ENCODE assay signal across 8 cellular contexts in genomic region chr14:39017096-39018016, GRCh38.
A peak's percentile ranks its signal among the peaks of the same experiment; 100 is the strongest.
DNase-seq lines count a peak whose midpoint lies in the region; TF ChIP-seq lines count a peak whose summit lies in the region.
"Not testable (repeated sequence)": the region's sequence is repeated elsewhere in the genome, so short reads cannot be mapped to it uniquely, and the experiment has no call there.

No MANE protein-coding gene starts in this region.

- intact Hi-C loops in stomach (cut with DNase I; ENCODE audit: low total_unique reads), result not testable (repeated sequence)

- TF ChIP-seq POLR2A in stomach (IDR thresholded peaks at IDR 0.05), result not testable (repeated sequence)

- H3K9me3 ChIP-seq in HUES48 (ENCODE audit: control insufficient read depth, insufficient read depth, low read length); ectodermal cell (ENCODE audit: control insufficient read depth, low read length); stomach: not testable (repeated sequence)

- H3K9ac ChIP-seq in HUES48 (ENCODE audit: low read depth, low read length), result peak overlapping the region; percentile 70; the same call in 1 of the 2 replicates

- H3K27me3 ChIP-seq in HUES48 (ENCODE audit: control insufficient read depth, insufficient read depth, low read length); ectodermal cell (ENCODE audit: control insufficient read depth, insufficient read depth, low read length, poor library complexity, severe bottlenecking); stomach: not testable (repeated sequence)

- H3K36me3 ChIP-seq in HUES48 (ENCODE audit: control insufficient read depth, insufficient read depth, low read length); ectodermal cell (ENCODE audit: control insufficient read depth, insufficient read depth, low read length); stomach: not testable (repeated sequence)

- TF ChIP-seq EP300 in stomach (IDR thresholded peaks at IDR 0.05), result not testable (repeated sequence)

- WGBS in ectodermal cell, 2 experiments, result 26 to 27% methylated on average over 32 of the region's 33 CpGs
- 49 to 76% (median 69%) methylated on average over 31 to 32 of the region's 33 CpGs for WGBS in stomach, 5 donors

- not testable (repeated sequence) for TF ChIP-seq CTCF in stomach (IDR thresholded peaks at IDR 0.05)

- H3K4me3 ChIP-seq in HUES48 (ENCODE audit: low read depth, low read length) (peak overlapping the region; percentile 80), ectodermal cell (ENCODE audit: insufficient read depth, low read depth, low read length) (peak overlapping the region; percentile 33), iPS-11a (ENCODE audit: low read depth, low read length) (peak overlapping the region; percentile 65), stomach (peak overlapping the region in 2 of 4 donors; percentile 3 to 23)

- peak overlapping the region; percentile 55 for H3K27ac ChIP-seq in HUES48 (ENCODE audit: low read depth, low read length)
- H3K27ac ChIP-seq in ectodermal cell (ENCODE audit: insufficient read depth, low read depth, low read length, poor library complexity, severe bottlenecking); stomach: not testable (repeated sequence)

- not testable (repeated sequence) for H3K4me1 ChIP-seq in HUES48 (ENCODE audit: control insufficient read depth, insufficient read depth, low read length); ectodermal cell (ENCODE audit: control insufficient read depth, insufficient read depth, low read length); stomach

- peak; percentile 34 for DNase-seq in DMS153 (lab: John Stamatoyannopoulos, UW)
- peak; percentile 53 for DNase-seq in NCI-H2171 (lab: John Stamatoyannopoulos, UW)
- DNase-seq in SHP77 treated with DMSO at 0.1 percent for 48 hours (lab: John Stamatoyannopoulos, UW), result peak; percentile 36
- DNase-seq in mucosa of gallbladder (ENCODE audit: low spot score), result peak; percentile 50
- peak; percentile 39 for DNase-seq in stomach
